ENCODE assay signal across 9 cellular contexts in genomic region chr10:110641256-110641655, GRCh38. TPM values are rescaled to one million over a fixed set of nuclear protein-coding genes. Genes with fewer than 3 reads are reported as not detected.
A peak's percentile ranks its signal among the peaks of the same experiment; 100 is the strongest.
DNase-seq lines count a peak whose midpoint lies in the region; ATAC-seq lines count a peak whose summit lies in the region.
"Had no signal": no experiment of that assay in that cellular context is flagged by ENCODE, and none has a peak within 500 bp of the region (broad histone marks: within the 10 kb centered on the region; RNA-seq: fewer than 3 reads in every experiment).

No MANE protein-coding gene starts in this region.

- DNase-seq in LHCN-M2 (ENCODE audit: low read depth) (peak; percentile 12), activated T-cell treated with anti-CD3 and anti-CD28 coated beads for 48 hours (ENCODE audit: low read depth) (peak; percentile 49), iPS-NIHi7 (ENCODE audit: extremely low spot score) (peak; percentile 77), hypothalamus (lab: John Stamatoyannopoulos, UW) (no peak), C1 segment of cervical spinal cord (lab: John Stamatoyannopoulos, UW) (no peak), HCEC 1CT (no peak)

- ATAC-seq in GM18519 (IDR thresholded peaks at IDR 0.05; ENCODE audit: low FRiP score, unreplicated experiment) = peak; percentile 52
- no peak for ATAC-seq in GM21717 (IDR thresholded peaks at IDR 0.05; ENCODE audit: unreplicated experiment)

RNA-seq across cellular contexts. Expression of gene RBM20, which starts 2.9 kb away (rescaled TPM):
- 0.51 and 0.57 TPM in 2 replicates for total RNA-seq in LHCN-M2 (2014; rRNA removed)
- 0.50 TPM for polyA plus RNA-seq in LHCN-M2 (2012)
- polyA plus RNA-seq: IgD-negative memory B cell had no signal

Comparison
In these comparisons a context has a peak if more than half of its experiments do, and no peak if none do; other contexts are left out.
1. DNase-seq: peak in LHCN-M2 (single experiment), activated T-cell treated with anti-CD3 and anti-CD28 coated beads for 48 hours (single experiment) and iPS-NIHi7 (single experiment); none in hypothalamus (0 of 51), C1 segment of cervical spinal cord (0 of 14) and HCEC 1CT (single experiment).